Comparison of ENCODE assay signal across 14 cellular contexts in genomic region chr3:194782767-194783404, GRCh38.
A peak's percentile ranks its signal among the peaks of the same experiment; 100 is the strongest.
DNase-seq lines count a peak whose midpoint lies in the region; ATAC-seq and TF ChIP-seq lines count a peak whose summit lies in the region.
"Had no signal": no experiment of that assay in that cellular context is flagged by ENCODE, and none has a peak within 500 bp of the region (broad histone marks: within the 10 kb centered on the region; RNA-seq: fewer than 3 reads in every experiment).

No MANE protein-coding gene starts in this region.

- intact Hi-C loops in heart left ventricle (cut with DNase I) (loop anchor here in 4 of 10 donors (5.0 to 10.0 kb wide), 3 partner anchors 69 to 322 kb away; no protein-coding TSS in a partner anchor), colonic mucosa (cut with DNase I) (no loop called here)

- TF ChIP-seq CTCF in heart left ventricle (IDR thresholded peaks at IDR 0.05) = no peak
- no peak for TF ChIP-seq CTCF in colonic mucosa (IDR thresholded peaks at IDR 0.05)

- H3K9ac ChIP-seq in GM23248 (peak overlapping the region; percentile 55), colonic mucosa (ENCODE audit: low read depth in 2 of 2, low read length in 2 of 2) (no peak overlapping the region)

- peak overlapping the region; percentile 71 for H3K27ac ChIP-seq in GM23248
- H3K27ac ChIP-seq in SJSA1 = no peak overlapping the region
- H3K27ac ChIP-seq in heart left ventricle = peak overlapping the region in 7 of 12 donors; percentile 2 to 72 (median 31)
- no peak overlapping the region for H3K27ac ChIP-seq in colonic mucosa

- H3K4me1 ChIP-seq in GM23248 (ENCODE audit: insufficient read depth) = peaks cover 24% of the 10 kb centered on the region
- H3K4me1 ChIP-seq in SJSA1 (replicated peaks) = peaks cover 23% of the 10 kb centered on the region
- peaks cover 0 to 37% (median 22%) of the 10 kb centered on the region in 12 donors for H3K4me1 ChIP-seq in heart left ventricle
- H3K4me1 ChIP-seq in colonic mucosa = no peaks in the 10 kb centered on the region

- H3K9me2 ChIP-seq in GM23248 (ENCODE audit: insufficient read depth) = no peaks in the 10 kb centered on the region

- ATAC-seq in heart left ventricle (peak; percentile 34 to 61 (median 55)), GM19455 (IDR thresholded peaks at IDR 0.05; ENCODE audit: unreplicated experiment) (no peak), HG02798 (IDR thresholded peaks at IDR 0.05; ENCODE audit: poor library complexity, unreplicated experiment) (no peak)
- ATAC-seq: activated CD8-positive, alpha-beta T cell treated with anti-CD3 and anti-CD28 coated beads for 36 hours; Panc1 had no signal

- no peaks in the 10 kb centered on the region for H3K79me2 ChIP-seq in GM23248 (ENCODE audit: insufficient read depth)

- H3K4me3 ChIP-seq in GM23248 (no peak overlapping the region), SJSA1 (no peak overlapping the region), heart left ventricle (no peak overlapping the region), colonic mucosa (no peak overlapping the region)

- in situ Hi-C loops in GM23248 (cut with MboI) = no loop called here

- H4K20me1 ChIP-seq in GM23248 (ENCODE audit: insufficient read depth) = no peaks in the 10 kb centered on the region

- no peaks in the 10 kb centered on the region for H3K36me3 ChIP-seq in GM23248 (ENCODE audit: low read depth)
- H3K36me3 ChIP-seq in SJSA1 = no peaks in the 10 kb centered on the region
- no peaks in the 10 kb centered on the region for H3K36me3 ChIP-seq in heart left ventricle
- H3K36me3 ChIP-seq in colonic mucosa = no peaks in the 10 kb centered on the region

- no peak overlapping the region for H3K4me2 ChIP-seq in GM23248 (ENCODE audit: unreplicated experiment)

- no peak for TF ChIP-seq POLR2A in heart left ventricle (IDR thresholded peaks at IDR 0.05)

- DNase-seq in GM23248 (peak; percentile 83), SJSA1 (ENCODE audit: low read depth in 1 of 2, low spot score in 2 of 2) (peak; percentile 49 to 57), heart left ventricle (no peak), renal cortical epithelial cell (ENCODE audit: low read depth) (peak; percentile 60), colonic mucosa (no peak)
- DNase-seq: activated CD8-positive, alpha-beta T cell treated with anti-CD3 and anti-CD28 coated beads for 36 hours; activated gamma-delta T cell; erythroblast; NCI-H2107; substantia nigra; T1000 had no signal

- no peaks in the 10 kb centered on the region for H3K27me3 ChIP-seq in GM23248 (replicated peaks; ENCODE audit: insufficient read depth)
- H3K27me3 ChIP-seq in SJSA1 (replicated peaks) = no peaks in the 10 kb centered on the region
- no peaks in the 10 kb centered on the region for H3K27me3 ChIP-seq in heart left ventricle
- no peaks in the 10 kb centered on the region for H3K27me3 ChIP-seq in colonic mucosa

- peak overlapping the region; percentile 50 for H2AFZ ChIP-seq in GM23248

- H3F3A ChIP-seq in GM23248 (ENCODE audit: insufficient read depth) = peaks cover 8% of the 10 kb centered on the region; the same call in 1 of the 2 replicates

- WGBS in GM23248 (ENCODE audit: low coverage in 1 of 2, low lambda C conversion rate in 2 of 2, missing lambda C conversion rate in 2 of 2), 2 experiments = 40 to 48% methylated on average over 11 of the region's 11 CpGs
- WGBS in heart left ventricle, 4 donors = 80 to 91% (median 84%) methylated on average over 11 of the region's 11 CpGs

- H3K9me3 ChIP-seq in GM23248 (ENCODE audit: low read depth) (no peaks in the 10 kb centered on the region), SJSA1 (replicated peaks) (no peaks in the 10 kb centered on the region), heart left ventricle (no peaks in the 10 kb centered on the region), colonic mucosa (no peaks in the 10 kb centered on the region)

Comparison
In these comparisons a context has a peak if more than half of its experiments do, and no peak if none do; other contexts are left out.
1. DNase-seq: peak in GM23248 (single experiment), SJSA1 (2 of 2) and renal cortical epithelial cell (single experiment); none in heart left ventricle (0 of 5) and colonic mucosa (single experiment).
2. H3K27ac ChIP-seq: peak in GM23248 (single experiment) and heart left ventricle (7 of 12); none in SJSA1 (single experiment) and colonic mucosa (single experiment).
3. ATAC-seq: peak in heart left ventricle (4 of 4); none in GM19455 (single experiment) and HG02798 (single experiment).